Comparison of ENCODE assay signal across 8 cellular contexts in the genomic region with DNA sequence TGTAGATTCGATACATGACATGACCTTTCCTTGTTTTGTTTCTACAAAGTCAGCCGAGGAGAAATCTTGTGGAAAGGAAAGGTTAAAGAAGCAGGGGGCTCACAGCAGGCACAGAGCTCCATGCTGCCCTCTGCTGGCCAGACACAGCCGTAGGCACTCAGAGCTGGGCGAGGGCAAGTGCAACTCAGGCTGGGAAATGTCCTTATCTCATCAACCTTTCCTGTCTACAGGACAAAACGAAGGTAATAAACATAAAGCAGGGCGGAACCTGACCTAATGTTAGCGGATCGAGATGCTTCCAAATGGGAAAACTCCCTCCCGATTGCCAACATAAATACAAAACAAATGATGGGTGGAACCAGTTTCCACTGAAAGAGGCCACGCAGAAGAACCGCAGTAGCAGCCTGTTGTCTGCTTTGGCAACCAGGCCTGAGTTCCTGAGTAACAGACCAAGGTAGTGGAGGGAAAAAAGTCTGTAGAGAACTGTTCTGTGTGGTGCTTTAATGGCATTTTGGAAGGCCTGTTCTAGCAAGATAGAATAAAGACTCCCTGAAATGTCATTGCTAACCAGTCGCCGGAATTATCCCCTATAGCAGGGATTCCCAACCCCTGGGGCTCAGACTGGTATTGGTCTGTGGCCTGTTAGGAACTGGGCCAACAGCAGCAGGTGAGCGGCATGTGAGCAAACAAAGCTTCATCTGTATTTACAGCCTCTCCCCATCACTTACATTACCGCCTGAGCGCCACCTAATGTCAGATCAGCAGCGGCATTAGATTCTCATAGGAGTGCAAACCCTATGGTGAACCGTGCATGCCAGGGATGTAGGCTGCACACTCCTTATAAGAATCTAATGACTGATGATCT.
DNase-seq lines count a peak whose midpoint lies in the region; ATAC-seq, FAIRE-seq and TF ChIP-seq lines count a peak whose summit lies in the region.

No MANE protein-coding gene starts in this region.

- FAIRE-seq in H54 (lab: Jason Lieb, UNC) = peak; percentile 38

- DNase-seq in H54 (ENCODE audit: insufficient read length, low spot score) = peak; percentile 42
- peak; percentile 41 for DNase-seq in MM.1S
- DNase-seq in RWPE2 (ENCODE audit: low spot score) = no peak
- peak; percentile 28 for DNase-seq in activated effector memory CD4-positive, alpha-beta T cell treated with Interleukin-2 at 50 U/mL for 16 hours
- peak; percentile 34 for DNase-seq in glomerular endothelial cell (ENCODE audit: extremely low read depth, low read depth, low spot score)
- peak; percentile 14 to 89 (median 68) for DNase-seq in posterior cingulate gyrus
- peak; percentile 44 to 68 for DNase-seq in upper lobe of left lung

- H3K79me2 ChIP-seq in DOHH2 (ENCODE audit: control insufficient read depth, low read length) (no peaks in the 10 kb centered on the region), MM.1S (ENCODE audit: low read length) (no peaks in the 10 kb centered on the region)

- H3F3A ChIP-seq in DOHH2 (ENCODE audit: control insufficient read depth, insufficient read depth) = no peaks in the 10 kb centered on the region
- no peaks in the 10 kb centered on the region for H3F3A ChIP-seq in MM.1S (ENCODE audit: insufficient read depth, low read length)

- H3K4me3 ChIP-seq in DOHH2 (ENCODE audit: low read length) (no peak overlapping the region), MM.1S (ENCODE audit: low read length) (no peak overlapping the region), RWPE2 (ENCODE audit: severe bottlenecking) (no peak overlapping the region), upper lobe of left lung (no peak overlapping the region)

- WGBS in upper lobe of left lung, 2 donors = 46 to 50% methylated on average over 15 to 18 of the region's 18 CpGs

- H3K27ac ChIP-seq in DOHH2 (ENCODE audit: low read depth, low read length) (no peak overlapping the region), MM.1S (ENCODE audit: low read length) (no peak overlapping the region), RWPE2 (ENCODE audit: poor library complexity, severe bottlenecking) (no peak overlapping the region), upper lobe of left lung (peak overlapping the region in 1 of 4 donors; percentile 25)

- H3K4me2 ChIP-seq in DOHH2 (ENCODE audit: low read length) (no peak overlapping the region), MM.1S (ENCODE audit: low read depth, low read length) (no peak overlapping the region)

- H3K4me1 ChIP-seq in DOHH2 (ENCODE audit: control insufficient read depth, low read length) (no peaks in the 10 kb centered on the region), MM.1S (ENCODE audit: low read length) (no peaks in the 10 kb centered on the region), RWPE2 (ENCODE audit: insufficient read depth, poor library complexity, severe bottlenecking) (no peaks in the 10 kb centered on the region), upper lobe of left lung (peaks cover 0 to 11% (median 9%) of the 10 kb centered on the region in 4 donors)

- H3K9me3 ChIP-seq in DOHH2 (ENCODE audit: control insufficient read depth, insufficient read depth, low read length) (no peaks in the 10 kb centered on the region), MM.1S (replicated peaks; ENCODE audit: insufficient read depth, low read length) (no peaks in the 10 kb centered on the region), RWPE2 (ENCODE audit: severe bottlenecking) (no peaks in the 10 kb centered on the region), upper lobe of left lung (no peaks in the 10 kb centered on the region)

- peak; percentile 78 for ATAC-seq in RWPE2 (ENCODE audit: low read depth)
- peak; percentile 84 to 91 for ATAC-seq in upper lobe of left lung (ENCODE audit: low FRiP score in 2 of 2)

- no peak overlapping the region for H3K9ac ChIP-seq in MM.1S (ENCODE audit: low read length)

- no peak for TF ChIP-seq POLR2A in H54 (IDR thresholded peaks at IDR 0.05; ENCODE audit: low read depth, low read length)
- TF ChIP-seq POLR2A in upper lobe of left lung (IDR thresholded peaks at IDR 0.05) = no peak

- TF ChIP-seq EP300 in upper lobe of left lung (IDR thresholded peaks at IDR 0.05) = no peak

- H4K20me1 ChIP-seq in DOHH2 (ENCODE audit: control insufficient read depth, insufficient read depth, low read depth, low read length) = no peaks in the 10 kb centered on the region
- no peaks in the 10 kb centered on the region for H4K20me1 ChIP-seq in MM.1S (ENCODE audit: insufficient read depth, low read length)

- TF ChIP-seq CTCF in DOHH2 (IDR thresholded peaks at IDR 0.05; ENCODE audit: low read depth, low read length, poor library complexity, severe bottlenecking) = peak; percentile 87
- peak; percentile 95 for TF ChIP-seq CTCF in MM.1S (IDR thresholded peaks at IDR 0.05; ENCODE audit: low read length)
- TF ChIP-seq CTCF in RWPE2 (IDR thresholded peaks at IDR 0.05; ENCODE audit: poor library complexity, severe bottlenecking) = peak; percentile 96
- peak; percentile 62 to 88 (median 74) for TF ChIP-seq CTCF in upper lobe of left lung (IDR thresholded peaks at IDR 0.05)

- intact Hi-C loops in posterior cingulate gyrus (cut with DNase I) = loop anchor here (2.0 kb wide), 1 partner anchor 30 kb away; no protein-coding TSS in a partner anchor

- H3K9me2 ChIP-seq in DOHH2 (replicated peaks; ENCODE audit: control insufficient read depth, low read length) (no peaks in the 10 kb centered on the region), MM.1S (replicated peaks; ENCODE audit: insufficient read depth, low read length) (no peaks in the 10 kb centered on the region)

- H3K27me3 ChIP-seq in DOHH2 (ENCODE audit: control insufficient read depth, low read length) (0 out of 2 replicates have a peak, but pooled peaks cover 7% of the 10 kb centered on the region), MM.1S (replicated peaks; ENCODE audit: insufficient read depth, low read length) (no peaks in the 10 kb centered on the region), RWPE2 (ENCODE audit: insufficient read depth, poor library complexity, severe bottlenecking) (no peaks in the 10 kb centered on the region), upper lobe of left lung (no peaks in the 10 kb centered on the region)

- no peak overlapping the region for H2AFZ ChIP-seq in MM.1S (ENCODE audit: low read length)

- H3K36me3 ChIP-seq in DOHH2 (ENCODE audit: control insufficient read depth, low read length) = no peaks in the 10 kb centered on the region
- no peaks in the 10 kb centered on the region for H3K36me3 ChIP-seq in MM.1S (replicated peaks; ENCODE audit: insufficient read depth, low read length)
- no peaks in the 10 kb centered on the region; the same call in 1 of the 2 replicates for H3K36me3 ChIP-seq in RWPE2 (ENCODE audit: low read depth)
- H3K36me3 ChIP-seq in upper lobe of left lung = peaks cover 0 to 14% (median 6%) of the 10 kb centered on the region in 4 donors
